20 cellular contexts compared by ENCODE assay signal in genomic region chr7:30904566-30904965, GRCh38. TPM values are rescaled to one million over a fixed set of nuclear protein-coding genes. Genes with fewer than 3 reads are reported as not detected.
"Had no signal": no experiment of that assay in that cellular context is flagged by ENCODE, and none has a peak within 500 bp of the region (broad histone marks: within the 10 kb centered on the region; RNA-seq: fewer than 3 reads in every experiment).

No MANE protein-coding gene starts in this region.

- H3K36me3 ChIP-seq: lower lobe of right lung, neutrophil, stomach had no signal

- H3K9me3 ChIP-seq: lower lobe of right lung, neutrophil, stomach, testis had no signal

- DNase-seq: activated B cell treated with CpG ODN at 0.5 μM for 24 hours; activated CD4-positive, alpha-beta memory T cell treated with anti-CD3 and anti-CD28 coated beads for 36 hours; activated CD4-positive, alpha-beta T cell treated with anti-CD3 and anti-CD28 coated beads for 4 hours; activated naive CD4-positive, alpha-beta T cell; activated naive CD8-positive, alpha-beta T cell treated with anti-CD3 and anti-CD28 coated beads, Interleukin-2, amount 10 ng/mL, durations not matched to agents 7 days and 5 days; activated T-cell treated with anti-CD3 and anti-CD28 coated beads for 4 hours; effector CD8-positive, alpha-beta T cell; lower lobe of right lung; natural killer cell; stimulated activated CD4-positive, alpha-beta T cell treated with anti-CD3 and anti-CD28 coated beads, Interleukin-4, amount 100 ng/mL, for 24 hours; stomach; T-cell; testis had no signal

- H3K27me3 ChIP-seq: neutrophil, testis had no signal

- ATAC-seq: lower lobe of right lung; natural killer cell; stimulated activated effector memory CD8-positive, alpha-beta T cell treated with anti-CD3 and anti-CD28 coated beads, Interleukin-12 subunit alpha, Interleukin-12 subunit beta, amount 100 ng/mL, for 72 hours; T-cell had no signal

- H3K4me3 ChIP-seq: lower lobe of right lung, stomach, testis had no signal

- H3K27ac ChIP-seq: neutrophil, stomach, testis had no signal

RNA-seq across cellular contexts. Expression of gene GHRHR, which starts 59.2 kb away (rescaled TPM):
- total RNA-seq: activated B cell treated with CpG ODN at 0.5 μM for 24 hours; activated CD4-positive, alpha-beta memory T cell treated with anti-CD3 and anti-CD28 coated beads for 36 hours; activated naive CD8-positive, alpha-beta T cell treated with anti-CD3 and anti-CD28 coated beads, Interleukin-2, amount 10 ng/mL, durations not matched to agents 7 days and 5 days; activated T-helper 1 cell treated with anti-CD3 and anti-CD28 coated beads, Interleukin-12 subunit alpha, Interleukin-12 subunit beta, Interleukin-2, Interleukin-4 antibody, amounts not matched to agents 30 ng/mL and 10 ng/mL and 1 ng/mL, durations not matched to agents 14 hours and 24 hours and 36 hours; fibroblast of villous mesenchyme; glomerular endothelial cell; lower lobe of right lung; mesenteric fat pad; natural killer cell; stomach; T-cell; ureter had no signal
